In genomic region chr1:20500716-20501115, GRCh38 we compare ENCODE assay signal across 9 cellular contexts. TPM values are rescaled to one million over a fixed set of nuclear protein-coding genes. Genes with fewer than 3 reads are reported as not detected.
"Had no signal": no experiment of that assay in that cellular context is flagged by ENCODE, and none has a peak within 500 bp of the region (broad histone marks: within the 10 kb centered on the region; RNA-seq: fewer than 3 reads in every experiment).

No MANE protein-coding gene starts in this region.

- H3K4me3 Mint-ChIP-seq: HFFc6 had no signal

- H3K36me3 Mint-ChIP-seq: IgD-negative memory B cell had no signal

- H3K9me3 Mint-ChIP-seq: HFFc6, IgD-negative memory B cell had no signal

- H3K9me3 ChIP-seq: HAP-1 had no signal

- DNase-seq: GM23248, GOT3, H7, HFFc6 had no signal

- H3K27me3 Mint-ChIP-seq: IgD-negative memory B cell had no signal

- ATAC-seq: HCT116, HepG2 had no signal

- H3K4me3 ChIP-seq: GM23248, HAP-1 had no signal

- H3K27ac ChIP-seq: GM23248, HL-60 had no signal

- H3K4me1 ChIP-seq: HAP-1 had no signal

- H3K27ac Mint-ChIP-seq: HFFc6 had no signal

- H2AFZ ChIP-seq: GM23248 had no signal

- FAIRE-seq: HepG2 had no signal

- H3K9ac ChIP-seq: GM23248 had no signal

RNA-seq across cellular contexts. Expression of gene FAM43B, which starts 51.7 kb away (rescaled TPM):
- polyA plus RNA-seq: IgD-negative memory B cell had no signal
